17 cellular contexts compared by ENCODE assay signal in the genomic region with DNA sequence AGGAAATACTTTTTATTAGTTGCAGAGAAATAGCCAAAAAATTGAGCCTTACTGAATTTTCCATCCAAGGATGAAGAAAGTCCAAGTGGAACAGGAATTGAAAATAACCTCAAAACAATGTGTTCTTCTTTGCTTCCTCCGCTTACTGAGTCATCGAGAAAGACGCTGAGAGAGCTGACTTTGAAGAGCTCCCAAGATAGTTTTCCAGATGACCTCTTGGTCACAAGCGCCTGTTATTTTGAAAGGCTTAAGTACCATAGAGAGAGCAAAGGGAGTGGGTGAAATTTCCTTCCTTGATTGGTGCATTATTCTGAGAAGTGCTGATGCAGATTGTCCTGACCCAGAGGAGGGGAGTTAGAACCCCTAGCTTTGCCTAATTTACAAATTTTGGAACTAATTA.
DNase-seq lines count a peak whose midpoint lies in the region; ATAC-seq and TF ChIP-seq lines count a peak whose summit lies in the region.
"Had no signal": no experiment of that assay in that cellular context is flagged by ENCODE, and none has a peak within 500 bp of the region (broad histone marks: within the 10 kb centered on the region; RNA-seq: fewer than 3 reads in every experiment).

No MANE protein-coding gene starts in this region.

- in situ Hi-C loops in SK-MEL-5 (cut with HindIII; ENCODE audit: low pct_unique_long_range_greater_than_20kb, low sequenced_read_pairs): no loop called here

- no peak overlapping the region for H3K4me3 ChIP-seq in AG10803 (ENCODE audit: low read length)
- no peak overlapping the region for H3K4me3 ChIP-seq in WERI-Rb-1 (ENCODE audit: low read depth, low read length)

- TF ChIP-seq CTCF in AG10803 (conservative IDR thresholded peaks at IDR 0.05; ENCODE audit: low read length) (no peak), WERI-Rb-1 (IDR thresholded peaks at IDR 0.05; ENCODE audit: low read depth, low read length) (no peak)

- DNase-seq in AG10803 (ENCODE audit: low read depth) (peak; percentile 56), SK-MEL-5 (ENCODE audit: low read depth, low spot score) (peak; percentile 65), foreskin melanocyte (peak; percentile 71), pons (ENCODE audit: low spot score) (peak; percentile 87), DMS53 treated with DMSO at 0.1 percent for 48 hours (lab: John Stamatoyannopoulos, UW; ENCODE audit: unreplicated experiment) (no peak), WERI-Rb-1 (no peak)
- DNase-seq in activated CD4-positive, CD25-positive, alpha-beta regulatory T cell (lab: John Stamatoyannopoulos, UW): no peak
- DNase-seq: activated CD4-positive, alpha-beta T cell treated with anti-CD3 and anti-CD28 coated beads for 36 hours; activated T-cell treated with anti-CD3 and anti-CD28 coated beads, Interleukin-2, amount 50 U/mL, for 1 hour; cerebellar nuclear complex; DMS153; HCEC 1CT; NCI-H2029 treated with DMSO at 0.1 percent for 48 hours; stimulated activated naive CD8-positive, alpha-beta T cell treated with anti-CD3 and anti-CD28 coated beads, Interleukin-15, Interleukin-2, amounts not matched to agents 100 U/mL and 50 U/mL, for 24 hours had no signal

- H3K27ac ChIP-seq in WERI-Rb-1: no peak overlapping the region
- H3K27ac ChIP-seq: HL-60 had no signal

- H3K27me3 ChIP-seq in WERI-Rb-1 (ENCODE audit: insufficient read depth, low read depth, severe bottlenecking): peaks cover 41% of the 10 kb centered on the region

- ATAC-seq in HG02870 (IDR thresholded peaks at IDR 0.05; ENCODE audit: unreplicated experiment): no peak
- ATAC-seq: activated CD4-positive, alpha-beta T cell treated with anti-CD3 and anti-CD28 coated beads for 36 hours; activated naive CD4-positive, alpha-beta T cell treated with anti-CD3 and anti-CD28 coated beads, Interleukin-2, amount 50 U/mL, for 72 hours; stimulated activated naive CD8-positive, alpha-beta T cell treated with anti-CD3 and anti-CD28 coated beads, Interleukin-15, Interleukin-2, amounts not matched to agents 100 U/mL and 50 U/mL, for 24 hours had no signal

- no peaks in the 10 kb centered on the region for H3K36me3 ChIP-seq in WERI-Rb-1

- no peaks in the 10 kb centered on the region for H3K9me3 ChIP-seq in WERI-Rb-1 (ENCODE audit: severe bottlenecking)

Comparison
In these comparisons a context has a peak if more than half of its experiments do, and no peak if none do; other contexts are left out.
1. DNase-seq: peak in AG10803 (single experiment), SK-MEL-5 (single experiment), foreskin melanocyte (single experiment) and pons (single experiment); none in DMS53 treated with DMSO at 0.1 percent for 48 hours (single experiment), WERI-Rb-1 (single experiment) and activated CD4-positive, CD25-positive, alpha-beta regulatory T cell (0 of 4).